Comparison of ENCODE assay signal across 8 cellular contexts in the genomic region with DNA sequence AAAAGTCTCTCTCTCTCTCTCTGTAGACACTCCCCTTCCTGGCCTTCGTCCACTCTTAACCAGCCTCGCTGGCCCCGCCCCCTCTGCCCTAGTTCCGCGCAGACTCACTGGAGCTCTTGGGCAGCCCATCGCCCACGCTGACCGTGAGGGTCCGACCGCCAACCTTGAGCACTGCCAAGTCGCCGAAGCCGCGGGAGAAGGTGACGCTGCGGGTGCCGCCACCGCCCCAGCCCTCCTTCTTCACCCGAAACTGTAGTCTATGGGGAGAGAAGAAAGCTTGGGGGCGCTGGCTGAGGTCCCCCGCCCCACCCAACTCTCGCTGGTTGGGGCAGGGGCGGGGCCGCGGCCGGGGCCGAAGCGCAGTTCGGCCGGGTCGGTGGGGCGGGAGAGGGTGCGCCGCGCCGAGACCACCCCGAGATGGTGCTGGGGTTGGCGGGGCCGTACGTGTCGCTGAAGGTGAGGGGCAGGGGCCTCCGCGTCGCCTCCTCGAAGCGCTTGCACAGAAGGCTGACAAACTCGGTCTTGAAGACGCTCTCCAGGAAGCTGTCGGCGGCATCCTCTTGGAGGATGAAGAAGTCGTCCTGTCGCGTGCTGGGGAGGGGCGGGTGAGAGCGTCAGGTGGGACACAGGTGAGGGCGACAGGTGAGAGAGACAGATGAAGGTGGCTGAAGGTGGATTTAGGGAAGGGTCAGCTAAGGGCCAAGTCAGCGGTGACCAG. TPM values are rescaled to one million over a fixed set of nuclear protein-coding genes. Genes with fewer than 3 reads are reported as not detected.
A peak's percentile ranks its signal among the peaks of the same experiment; 100 is the strongest.
DNase-seq lines count a peak whose midpoint lies in the region; ATAC-seq and TF ChIP-seq lines count a peak whose summit lies in the region.

No MANE protein-coding gene starts in this region.

- peak overlapping the region; percentile 62 to 70 for H3K9ac ChIP-seq in stomach smooth muscle (ENCODE audit: low read length in 2 of 2)

- ATAC-seq in left lobe of liver (peak; percentile 71), GM21737 (IDR thresholded peaks at IDR 0.05; ENCODE audit: unreplicated experiment) (no peak)

- no peaks in the 10 kb centered on the region for H3K36me3 ChIP-seq in GM06990 (ENCODE audit: control insufficient read depth, insufficient read depth, low read length)
- no peaks in the 10 kb centered on the region for H3K36me3 ChIP-seq in stomach smooth muscle (ENCODE audit: control insufficient read depth in 2 of 2, insufficient read depth in 2 of 2, low read length in 2 of 2)

- peaks cover 9% of the 10 kb centered on the region for H3K4me1 ChIP-seq in stomach smooth muscle (ENCODE audit: control insufficient read depth, insufficient read depth, low read length)

- H3K9me3 ChIP-seq in stomach smooth muscle (ENCODE audit: control insufficient read depth in 2 of 2, low read length in 2 of 2), result no peaks in the 10 kb centered on the region

- H3K27me3 ChIP-seq in GM06990 (replicated peaks; ENCODE audit: control insufficient read depth, insufficient read depth, low read length), result no peaks in the 10 kb centered on the region
- no peaks in the 10 kb centered on the region for H3K27me3 ChIP-seq in stomach smooth muscle (ENCODE audit: control insufficient read depth in 1 of 2, insufficient read depth in 2 of 2, low read length in 2 of 2)

- TF ChIP-seq CTCF in GM06990 (IDR thresholded peaks at IDR 0.05; ENCODE audit: insufficient read depth, low read length, poor library complexity, severe bottlenecking), result no peak

- DNase-seq in GM06990 (ENCODE audit: extremely low read depth, insufficient read length) (no peak), NCI-H526 treated with DMSO at 0.1 percent for 48 hours (lab: John Stamatoyannopoulos, UW) (peak; percentile 42), dermis blood vessel endothelial cell (peak; percentile 94), left lobe of liver (ENCODE audit: low spot score) (peak; percentile 90), NCI-H748 (lab: John Stamatoyannopoulos, UW; ENCODE audit: unreplicated experiment) (no peak)
- no peak for DNase-seq in stimulated activated naive CD4-positive, alpha-beta T cell (lab: John Stamatoyannopoulos, UW)

- peak overlapping the region; percentile 38 for H3K4me3 ChIP-seq in GM06990 (replicated peaks; ENCODE audit: low read depth, low read length)
- H3K4me3 ChIP-seq in stomach smooth muscle (ENCODE audit: low read length in 2 of 2), result peak overlapping the region; percentile 79 to 81

- H3K27ac ChIP-seq in stomach smooth muscle (ENCODE audit: low read length), result peak overlapping the region; percentile 73

RNA-seq across cellular contexts. Expression of a gene that starts 12.5 kb away (rescaled TPM):
- total RNA-seq in dermis blood vessel endothelial cell, result 2.0 and 8.6 TPM in 2 replicates
- total RNA-seq in left lobe of liver, result 12.0 TPM

RNA-seq across cellular contexts. Expression of a gene that starts 24.1 kb away (rescaled TPM):
- total RNA-seq in dermis blood vessel endothelial cell, result not detected in 2 replicates
- 1.7 TPM for total RNA-seq in left lobe of liver

RNA-seq across cellular contexts. Expression of a gene that starts 50.7 kb away (rescaled TPM):
- total RNA-seq in dermis blood vessel endothelial cell, result 0.14 and 0.34 TPM in 2 replicates
- total RNA-seq in left lobe of liver, result 9.5 TPM

Comparison
In these comparisons a context has a peak if more than half of its experiments do, and no peak if none do; other contexts are left out.
1. DNase-seq: peak in NCI-H526 treated with DMSO at 0.1 percent for 48 hours (single experiment), dermis blood vessel endothelial cell (single experiment) and left lobe of liver (single experiment); none in GM06990 (single experiment), stimulated activated naive CD4-positive, alpha-beta T cell (0 of 6) and NCI-H748 (single experiment).